10 cellular contexts compared by ENCODE assay signal in genomic region chr3:192915724-192916123, GRCh38. TPM values are rescaled to one million over a fixed set of nuclear protein-coding genes. Genes with fewer than 3 reads are reported as not detected.
A peak's percentile ranks its signal among the peaks of the same experiment; 100 is the strongest.
DNase-seq lines count a peak whose midpoint lies in the region; ATAC-seq and TF ChIP-seq lines count a peak whose summit lies in the region.
"Had no signal": no experiment of that assay in that cellular context is flagged by ENCODE, and none has a peak within 500 bp of the region (broad histone marks: within the 10 kb centered on the region; RNA-seq: fewer than 3 reads in every experiment).

No MANE protein-coding gene starts in this region.

- H2AFZ ChIP-seq in neuron (ENCODE audit: low read depth, low read length) = no peak overlapping the region

- H3K9ac ChIP-seq in colonic mucosa (ENCODE audit: low read depth in 2 of 2, low read length in 2 of 2) = no peak overlapping the region

- H3K9me3 ChIP-seq in colonic mucosa (no peaks in the 10 kb centered on the region), neuron (ENCODE audit: low read length) (no peaks in the 10 kb centered on the region), testis (no peaks in the 10 kb centered on the region)

- H3K4me3 ChIP-seq in GM06990 (replicated peaks; ENCODE audit: low read depth, low read length) = peak overlapping the region; percentile 97
- peak overlapping the region; percentile 61 for H3K4me3 ChIP-seq in colonic mucosa
- peak overlapping the region; percentile 12 for H3K4me3 ChIP-seq in neuron (ENCODE audit: low read length)
- peak overlapping the region in 1 of 2 donors; percentile 81 for H3K4me3 ChIP-seq in testis

- ATAC-seq in HG02678 (IDR thresholded peaks at IDR 0.05; ENCODE audit: unreplicated experiment) = no peak

- DNase-seq in GM06990 (ENCODE audit: extremely low read depth, insufficient read length) (no peak), M059J (ENCODE audit: low read depth) (peak; percentile 46), colonic mucosa (no peak), testis (no peak), hippocampal formation (lab: John Stamatoyannopoulos, UW) (no peak), islet precursor cell (no peak)
- DNase-seq: NK-92 treated with Interleukin-12 subunit alpha and Interleukin-12 subunit beta, amount 100 ng/mL, for 24 hours; stimulated activated CD4-positive, alpha-beta T cell treated with anti-CD3 and anti-CD28 coated beads, Interleukin-4, amount 100 ng/mL, for 24 hours had no signal

- intact Hi-C loops in colonic mucosa (cut with DNase I) (no loop called here), testis (cut with DNase I; ENCODE audit: low total_unique reads) (no loop called here)

- H3K4me1 ChIP-seq in colonic mucosa (no peaks in the 10 kb centered on the region), neuron (ENCODE audit: insufficient read depth, low read length) (peaks cover 21% of the 10 kb centered on the region), testis (peaks cover 24% of the 10 kb centered on the region)

- WGBS in testis, 2 donors = 49 to 50% methylated on average over 2 of the region's 2 CpGs

- H3K27ac ChIP-seq in colonic mucosa (no peak overlapping the region), testis (no peak overlapping the region)

- no peak for TF ChIP-seq POLR2A in testis (IDR thresholded peaks at IDR 0.05)

- H3K36me3 ChIP-seq in GM06990 (ENCODE audit: control insufficient read depth, insufficient read depth, low read length) (no peaks in the 10 kb centered on the region), colonic mucosa (no peaks in the 10 kb centered on the region), neuron (ENCODE audit: insufficient read depth, low read length) (no peaks in the 10 kb centered on the region), testis (ENCODE audit: low read depth, missing control alignments) (no peaks in the 10 kb centered on the region)

- TF ChIP-seq CTCF in GM06990 (IDR thresholded peaks at IDR 0.05; ENCODE audit: insufficient read depth, low read length, poor library complexity, severe bottlenecking) = no peak
- no peak for TF ChIP-seq CTCF in colonic mucosa (IDR thresholded peaks at IDR 0.05)
- TF ChIP-seq CTCF in testis (IDR thresholded peaks at IDR 0.05) = no peak

- H3K27me3 ChIP-seq in GM06990 (replicated peaks; ENCODE audit: control insufficient read depth, insufficient read depth, low read length) = no peaks in the 10 kb centered on the region
- H3K27me3 ChIP-seq in colonic mucosa = no peaks in the 10 kb centered on the region
- H3K27me3 ChIP-seq in neuron (ENCODE audit: insufficient read depth, low read length) = peaks cover 3% of the 10 kb centered on the region
- no peaks in the 10 kb centered on the region for H3K27me3 ChIP-seq in testis

RNA-seq across cellular contexts. Expression of gene MB21D2, which starts 1.9 kb away (rescaled TPM):
- total RNA-seq in M059J (2014; rRNA removed; shearing (Covaris generic)) = 28.3 and 35.0 TPM in 2 replicates
- 1 to 10 TPM; 2.8 to 4.4 TPM for total RNA-seq in colonic mucosa
- total RNA-seq in testis = 10 to 100 TPM; 23.9 to 29.2 TPM
- polyA plus RNA-seq in testis (ENCODE audit: insufficient read depth, low read depth, low replicate concordance) = 13.4 TPM
